ENCODE assay signal across 9 cellular contexts in genomic region chr3:50170689-50171088, GRCh38. TPM values are rescaled to one million over a fixed set of nuclear protein-coding genes. Genes with fewer than 3 reads are reported as not detected.
DNase-seq lines count a peak whose midpoint lies in the region; ATAC-seq, FAIRE-seq and TF ChIP-seq lines count a peak whose summit lies in the region.
"Had no signal": no experiment of that assay in that cellular context is flagged by ENCODE, and none has a peak within 500 bp of the region (broad histone marks: within the 10 kb centered on the region; RNA-seq: fewer than 3 reads in every experiment).

No MANE protein-coding gene starts in this region.

- peaks cover 2% of the 10 kb centered on the region for H3K4me1 Mint-ChIP-seq in activated naive CD4-positive, alpha-beta T cell treated with anti-CD3 and anti-CD28 coated beads, Interleukin-2, amount 10 ng/mL, durations not matched to agents 7 days and 5 days

- H3K27ac Mint-ChIP-seq in activated naive CD4-positive, alpha-beta T cell treated with anti-CD3 and anti-CD28 coated beads, Interleukin-2, amount 10 ng/mL, durations not matched to agents 7 days and 5 days, result no peak overlapping the region

- no peak overlapping the region for H2AFZ ChIP-seq in HepG2 (ENCODE audit: low read length)

- H3K4me2 ChIP-seq in HepG2 (ENCODE audit: low read depth, low read length), result peak overlapping the region; percentile 44

- no peak overlapping the region for H3K4me3 ChIP-seq in MG63
- H3K4me3 ChIP-seq in HepG2 (replicated peaks in 1 of 3; ENCODE audit: insufficient read depth in 1 of 3, low read depth in 2 of 3, low read length in 3 of 3), result peak overlapping the region in 1 of 3 experiments; percentile 29; a peak in 1 of 6 replicates
- no peak overlapping the region for H3K4me3 ChIP-seq in upper lobe of right lung

- TF ChIP-seq POLR2A in HepG2 (IDR thresholded peaks at IDR 0.05; ENCODE audit: insufficient read depth in 1 of 2, low read depth in 2 of 2, low read length in 2 of 2), result no peak

- POLR2A ChIA-PET in HepG2 (lab: Yijun Ruan, JAX), result interaction anchor here (0.9 to 3.5 kb wide), 10 partner anchors 15 to 167 kb away, joined by 3 to 23 read pairs (median 4); no protein-coding TSS in a partner anchor

- in situ Hi-C loops in HepG2 (cut with HindIII; ENCODE audit: extremely low pct_ligation_motif_present, low pct_unique_long_range_greater_than_20kb), result no loop called here

- H3K9me3 ChIP-seq in MG63, result no peaks in the 10 kb centered on the region
- no peaks in the 10 kb centered on the region for H3K9me3 ChIP-seq in HepG2 (ENCODE audit: low read length)
- no peaks in the 10 kb centered on the region for H3K9me3 ChIP-seq in upper lobe of right lung

- no peaks in the 10 kb centered on the region for H4K20me1 ChIP-seq in HepG2 (ENCODE audit: insufficient read depth, low read length)

- no peaks in the 10 kb centered on the region for H3K27me3 ChIP-seq in MG63
- H3K27me3 ChIP-seq in HepG2 (ENCODE audit: control insufficient read depth in 1 of 2, insufficient read depth in 2 of 2, low read length in 2 of 2), result no peaks in the 10 kb centered on the region
- no peaks in the 10 kb centered on the region for H3K27me3 ChIP-seq in upper lobe of right lung

- H3K27me3 Mint-ChIP-seq in activated naive CD4-positive, alpha-beta T cell treated with anti-CD3 and anti-CD28 coated beads, Interleukin-2, amount 10 ng/mL, durations not matched to agents 7 days and 5 days, result peaks cover 9% of the 10 kb centered on the region

- H3K9me3 Mint-ChIP-seq in activated naive CD4-positive, alpha-beta T cell treated with anti-CD3 and anti-CD28 coated beads, Interleukin-2, amount 10 ng/mL, durations not matched to agents 7 days and 5 days, result no peaks in the 10 kb centered on the region

- DNase-seq in MG63, result peak; percentile 41
- no peak for DNase-seq in caudate nucleus (lab: John Stamatoyannopoulos, UW)
- peak; percentile 48 for DNase-seq in HepG2 (ENCODE audit: low spot score)
- no peak for DNase-seq in upper lobe of right lung
- DNase-seq in hippocampal formation (lab: John Stamatoyannopoulos, UW), result no peak
- no peak for DNase-seq in SIG-M5 (lab: John Stamatoyannopoulos, UW)
- DNase-seq in activated naive CD4-positive, alpha-beta T cell treated with anti-CD3 and anti-CD28 coated beads, Interleukin-2, amount 10 ng/mL, durations not matched to agents 7 days and 5 days, result no peak
- DNase-seq: Kasumi-1 had no signal

- no peaks in the 10 kb centered on the region; the same call in none of the 2 replicates for H3K36me3 ChIP-seq in MG63
- peaks cover 12 to 16% of the 10 kb centered on the region in 2 experiments; a peak in 4 of 5 replicates for H3K36me3 ChIP-seq in HepG2 (replicated peaks in 1 of 2; ENCODE audit: control insufficient read depth in 1 of 2, insufficient read depth in 2 of 2, low read length in 2 of 2)
- H3K36me3 ChIP-seq in upper lobe of right lung, result no peaks in the 10 kb centered on the region

- ATAC-seq in HepG2 (no peak), upper lobe of right lung (peak; percentile 35)

- CTCF ChIA-PET in HepG2 (lab: Yijun Ruan, JAX; ENCODE audit: low intra/inter-chr PET ratio, low total read pairs), result no interaction called here
- CTCF ChIA-PET in activated naive CD4-positive, alpha-beta T cell treated with anti-CD3 and anti-CD28 coated beads, Interleukin-2, amount 10 ng/mL, durations not matched to agents 7 days and 5 days (lab: Charles Lee), result no interaction called here

- no peak overlapping the region for H3K4me3 Mint-ChIP-seq in activated naive CD4-positive, alpha-beta T cell treated with anti-CD3 and anti-CD28 coated beads, Interleukin-2, amount 10 ng/mL, durations not matched to agents 7 days and 5 days

- BruUV-seq in HepG2 (replicated peaks; lab: Mats Ljungman, UMichigan), result no TSS peak

- H3K27ac ChIP-seq in caudate nucleus (ENCODE audit: low read depth, low read length), result peak overlapping the region; percentile 74
- H3K27ac ChIP-seq in HepG2 (ENCODE audit: extremely low read length, insufficient read depth, low read length), result peak overlapping the region; percentile 72
- H3K27ac ChIP-seq in upper lobe of right lung, result peak overlapping the region; percentile 76

- FAIRE-seq in HepG2 (lab: Jason Lieb, UNC), result no peak
- FAIRE-seq: GM12892 had no signal

- TF ChIP-seq RAD21 in HepG2 (CRISPR knock-in tag; IDR thresholded peaks at IDR 0.05), result no peak

- 80% methylated on average over 1 of the region's 10 CpGs for WGBS in HepG2 (ENCODE audit: low lambda C conversion rate)

- no peaks in the 10 kb centered on the region for H3K79me2 ChIP-seq in HepG2 (ENCODE audit: insufficient read depth, low read length)

- no peaks in the 10 kb centered on the region for H3K36me3 Mint-ChIP-seq in activated naive CD4-positive, alpha-beta T cell treated with anti-CD3 and anti-CD28 coated beads, Interleukin-2, amount 10 ng/mL, durations not matched to agents 7 days and 5 days

- no peak for TF ChIP-seq EP300 in HepG2 (IDR thresholded peaks at IDR 0.05; ENCODE audit: low read depth in 2 of 2, low read length in 2 of 2)
- TF ChIP-seq EP300 in HepG2 (CRISPR knock-in tag; IDR thresholded peaks at IDR 0.05; ENCODE audit: borderline replicate concordance), result no peak

- H3K4me1 ChIP-seq in HepG2 (ENCODE audit: insufficient read depth, low read length) (peaks cover 79% of the 10 kb centered on the region), upper lobe of right lung (peaks cover 54% of the 10 kb centered on the region)

- intact Hi-C loops in HepG2 (cut with micrococcal nuclease; ENCODE audit: unreplicated experiment), result loop anchor here (5.0 kb wide), 1 partner anchor 48 kb away; no protein-coding TSS in a partner anchor
- intact Hi-C loops in upper lobe of right lung (cut with DNase I), result no loop called here

- TF ChIP-seq CTCF in HepG2 (CRISPR knock-in tag; IDR thresholded peaks at IDR 0.05), result no peak
- no peak for TF ChIP-seq CTCF in upper lobe of right lung (IDR thresholded peaks at IDR 0.05)

- H3K9ac ChIP-seq in HepG2 (ENCODE audit: insufficient read depth, low read depth, low read length), result peak overlapping the region; percentile 46; the same call in 1 of the 2 replicates

RNA-seq across cellular contexts. Expression of gene SEMA3F, which starts 15.6 kb away (rescaled TPM):
- 11.7 and 22.9 TPM in 2 replicates for total RNA-seq in MG63 (2014; rRNA removed; shearing (Covaris generic); ENCODE audit: low replicate concordance)
- total RNA-seq in HepG2 (2016; rRNA removed; fragmentation: Illumina TruSeq; extraction: Trizol), result 3.6 and 7.6 TPM in 2 replicates
- 1.5 and 1.7 TPM in 2 replicates for total RNA-seq in HepG2 (2016; cell fraction: cytosol; rRNA removed; fragmentation: Illumina TruSeq; extraction: Trizol; ENCODE audit: low read depth)
- total RNA-seq in HepG2 (2016; cell fraction: insoluble cytoplasmic fraction; rRNA removed; fragmentation: Illumina TruSeq; extraction: Trizol), result 3.6 and 8.8 TPM in 2 replicates
- 4.9 and 5.4 TPM in 2 replicates for total RNA-seq in HepG2 (2016; cell fraction: membrane; rRNA removed; fragmentation: Illumina TruSeq; extraction: Trizol)
- 8.8 and 9.1 TPM in 2 replicates for total RNA-seq in HepG2 (2016; cell fraction: nucleus; rRNA removed; fragmentation: Illumina TruSeq; extraction: Trizol)
- polyA plus RNA-seq in HepG2 (2011; rRNA removed), result 14.8 and 17.2 TPM in 2 replicates
- 13.5 and 13.7 TPM in 2 replicates for polyA plus RNA-seq in HepG2 (2011; cell fraction: cytosol; rRNA removed)
- polyA plus RNA-seq in HepG2 (2011; cell fraction: nucleus; rRNA removed), result 22.1 and 33.2 TPM in 2 replicates
- 9.5 and 12.9 TPM in 2 replicates for polyA plus RNA-seq in HepG2 (2012)
- polyA plus RNA-seq in HepG2 (2016; cell fraction: cytosol; fragmentation: Illumina TruSeq; extraction: Trizol; ENCODE audit: low read depth), result 2.0 and 2.5 TPM in 2 replicates
- 6.6 and 7.1 TPM in 2 replicates for polyA plus RNA-seq in HepG2 (2016; cell fraction: insoluble cytoplasmic fraction; fragmentation: Illumina TruSeq; extraction: Trizol; ENCODE audit: low read depth)
- 5.8 and 6.2 TPM in 2 replicates for polyA plus RNA-seq in HepG2 (2016; cell fraction: membrane; fragmentation: Illumina TruSeq; extraction: Trizol; ENCODE audit: low read depth)
- 22.2 and 24.9 TPM in 2 replicates for polyA plus RNA-seq in HepG2 (2016; cell fraction: nucleus; fragmentation: Illumina TruSeq; extraction: Trizol; ENCODE audit: insufficient read depth, low read depth)
- polyA minus RNA-seq in HepG2 (2011; rRNA and poly(A)+ RNA removed; ENCODE audit: low replicate concordance), result 63.3 and 65.7 TPM in 2 replicates
- polyA minus RNA-seq in HepG2 (2011; cell fraction: cytosol; rRNA and poly(A)+ RNA removed), result 14.4 and 15.7 TPM in 2 replicates
- polyA minus RNA-seq in HepG2 (2011; cell fraction: nucleus; rRNA and poly(A)+ RNA removed), result 7.2 and 9.3 TPM in 2 replicates
- total RNA-seq in upper lobe of right lung, result 65.6 TPM

RNA-seq across cellular contexts. Expression of gene GNAT1, which starts 20.7 kb away (rescaled TPM):
- not detected in 2 replicates for total RNA-seq in MG63 (2014; rRNA removed; shearing (Covaris generic); ENCODE audit: low replicate concordance)
- total RNA-seq in HepG2 (2016; rRNA removed; fragmentation: Illumina TruSeq; extraction: Trizol) (0.15 TPM in 1 of 2 replicates, not detected in the other), upper lobe of right lung (not detected)
- total RNA-seq in HepG2 (2016; cell fraction: cytosol; rRNA removed; fragmentation: Illumina TruSeq; extraction: Trizol; ENCODE audit: low read depth), result 1.8 and 2.0 TPM in 2 replicates
- 0.09 and 0.28 TPM in 2 replicates for total RNA-seq in HepG2 (2016; cell fraction: insoluble cytoplasmic fraction; rRNA removed; fragmentation: Illumina TruSeq; extraction: Trizol)
- 0.87 and 1.1 TPM in 2 replicates for total RNA-seq in HepG2 (2016; cell fraction: membrane; rRNA removed; fragmentation: Illumina TruSeq; extraction: Trizol)
- 0.25 and 0.44 TPM in 2 replicates for total RNA-seq in HepG2 (2016; cell fraction: nucleus; rRNA removed; fragmentation: Illumina TruSeq; extraction: Trizol)
- polyA plus RNA-seq in HepG2 (2011; rRNA removed), result 0.03 TPM in 1 of 2 replicates, not detected in the other
- not detected in 2 replicates for polyA plus RNA-seq in HepG2 (2011; cell fraction: cytosol; rRNA removed)
- 0.14 and 0.33 TPM in 2 replicates for polyA plus RNA-seq in HepG2 (2011; cell fraction: nucleus; rRNA removed)
- 0.08 TPM in 1 of 2 replicates, not detected in the other for polyA plus RNA-seq in HepG2 (2012)
- not detected in 2 replicates for polyA plus RNA-seq in HepG2 (2016; cell fraction: cytosol; fragmentation: Illumina TruSeq; extraction: Trizol; ENCODE audit: low read depth)
- polyA plus RNA-seq in HepG2 (2016; cell fraction: insoluble cytoplasmic fraction; fragmentation: Illumina TruSeq; extraction: Trizol; ENCODE audit: low read depth), result not detected in 2 replicates
- polyA plus RNA-seq in HepG2 (2016; cell fraction: membrane; fragmentation: Illumina TruSeq; extraction: Trizol; ENCODE audit: low read depth), result not detected in 2 replicates
- polyA plus RNA-seq in HepG2 (2016; cell fraction: nucleus; fragmentation: Illumina TruSeq; extraction: Trizol; ENCODE audit: insufficient read depth, low read depth), result 0.31 TPM in 1 of 2 replicates, not detected in the other
- polyA minus RNA-seq in HepG2 (2011; rRNA and poly(A)+ RNA removed; ENCODE audit: low replicate concordance), result 0.47 and 2.3 TPM in 2 replicates
- polyA minus RNA-seq in HepG2 (2011; cell fraction: cytosol; rRNA and poly(A)+ RNA removed), result 0.26 TPM in 1 of 2 replicates, not detected in the other
- 1.2 and 1.5 TPM in 2 replicates for polyA minus RNA-seq in HepG2 (2011; cell fraction: nucleus; rRNA and poly(A)+ RNA removed)

RNA-seq across cellular contexts. Expression of gene SLC38A3, which starts 34.4 kb away (rescaled TPM):
- total RNA-seq in MG63 (2014; rRNA removed; shearing (Covaris generic); ENCODE audit: low replicate concordance), result not detected in 2 replicates
- total RNA-seq in HepG2 (2016; rRNA removed; fragmentation: Illumina TruSeq; extraction: Trizol) (14.3 and 29.8 TPM in 2 replicates), upper lobe of right lung (not detected)
- total RNA-seq in HepG2 (2016; cell fraction: cytosol; rRNA removed; fragmentation: Illumina TruSeq; extraction: Trizol; ENCODE audit: low read depth), result 9.4 and 12.0 TPM in 2 replicates
- 14.3 and 31.3 TPM in 2 replicates for total RNA-seq in HepG2 (2016; cell fraction: insoluble cytoplasmic fraction; rRNA removed; fragmentation: Illumina TruSeq; extraction: Trizol)
- total RNA-seq in HepG2 (2016; cell fraction: membrane; rRNA removed; fragmentation: Illumina TruSeq; extraction: Trizol), result 13.7 and 15.1 TPM in 2 replicates
- total RNA-seq in HepG2 (2016; cell fraction: nucleus; rRNA removed; fragmentation: Illumina TruSeq; extraction: Trizol), result 51.2 and 60.9 TPM in 2 replicates
- 164 and 247 TPM in 2 replicates for polyA plus RNA-seq in HepG2 (2011; rRNA removed)
- polyA plus RNA-seq in HepG2 (2011; cell fraction: cytosol; rRNA removed), result 69.6 and 77.8 TPM in 2 replicates
- 645 and 755 TPM in 2 replicates for polyA plus RNA-seq in HepG2 (2011; cell fraction: nucleus; rRNA removed)
- polyA plus RNA-seq in HepG2 (2012), result 101 and 126 TPM in 2 replicates
- 7.3 and 7.5 TPM in 2 replicates for polyA plus RNA-seq in HepG2 (2016; cell fraction: cytosol; fragmentation: Illumina TruSeq; extraction: Trizol; ENCODE audit: low read depth)
- 17.2 and 22.9 TPM in 2 replicates for polyA plus RNA-seq in HepG2 (2016; cell fraction: insoluble cytoplasmic fraction; fragmentation: Illumina TruSeq; extraction: Trizol; ENCODE audit: low read depth)
- polyA plus RNA-seq in HepG2 (2016; cell fraction: membrane; fragmentation: Illumina TruSeq; extraction: Trizol; ENCODE audit: low read depth), result 12.8 and 13.7 TPM in 2 replicates
- 146 and 148 TPM in 2 replicates for polyA plus RNA-seq in HepG2 (2016; cell fraction: nucleus; fragmentation: Illumina TruSeq; extraction: Trizol; ENCODE audit: insufficient read depth, low read depth)
- polyA minus RNA-seq in HepG2 (2011; rRNA and poly(A)+ RNA removed; ENCODE audit: low replicate concordance), result 0.14 and 257 TPM in 2 replicates
- polyA minus RNA-seq in HepG2 (2011; cell fraction: cytosol; rRNA and poly(A)+ RNA removed), result 61.1 and 83.0 TPM in 2 replicates
- polyA minus RNA-seq in HepG2 (2011; cell fraction: nucleus; rRNA and poly(A)+ RNA removed), result 113 and 140 TPM in 2 replicates

Comparison
In these comparisons a context has a peak if more than half of its experiments do, and no peak if none do; other contexts are left out.
1. DNase-seq: peak in MG63 (single experiment) and HepG2 (single experiment); none in caudate nucleus (0 of 61), upper lobe of right lung (single experiment), hippocampal formation (0 of 2), SIG-M5 (single experiment) and activated naive CD4-positive, alpha-beta T cell treated with anti-CD3 and anti-CD28 coated beads, Interleukin-2, amount 10 ng/mL, durations not matched to agents 7 days and 5 days (single experiment).
2. RNA of gene SLC38A3, which starts 34.4 kb away (total RNA-seq): 9.4 to 60.9 TPM in HepG2; not detected in upper lobe of right lung (single experiment) and not detected in MG63; every median in the first group is over 10 times any median in the second.
3. Peak in every context shown above with its lines, with median percentiles within 50 percentile points of each other: H3K27ac ChIP-seq.